Comparison of ENCODE assay signal across 8 cellular contexts in genomic region chr17:62819511-62820221, GRCh38. TPM values are rescaled to one million over a fixed set of nuclear protein-coding genes. Genes with fewer than 3 reads are reported as not detected.
DNase-seq lines count a peak whose midpoint lies in the region; ATAC-seq and TF ChIP-seq lines count a peak whose summit lies in the region.

No MANE protein-coding gene starts in this region.

- H3K27ac ChIP-seq in adrenal gland = peak overlapping the region in 1 of 5 donors; percentile 35
- peak overlapping the region in 6 of 8 donors; percentile 12 to 52 (median 38) for H3K27ac ChIP-seq in spleen

- intact Hi-C loops in Right ventricle myocardium inferior (cut with DNase I) = no loop called here
- intact Hi-C loops in cardiac septum (cut with DNase I) = no loop called here
- intact Hi-C loops in adrenal gland (cut with DNase I) = no loop called here
- intact Hi-C loops in spleen (cut with DNase I; ENCODE audit: low total_unique reads) = no loop called here

- H3K9me3 Mint-ChIP-seq in T-helper 2 cell treated with Interferon-gamma antibody and Interleukin-4, amounts not matched to agents 5 μg/mL and 100 μg/mL, for 36 hours = no peaks in the 10 kb centered on the region

- peaks cover 2% of the 10 kb centered on the region for H3K4me1 Mint-ChIP-seq in T-helper 2 cell treated with Interferon-gamma antibody and Interleukin-4, amounts not matched to agents 5 μg/mL and 100 μg/mL, for 36 hours (ENCODE audit: low read depth)

- H3K4me1 ChIP-seq in adrenal gland (replicated peaks in 1 of 2) (peaks cover 0 to 11% of the 10 kb centered on the region in 2 donors), spleen (peaks cover 0 to 38% (median 11%) of the 10 kb centered on the region in 6 donors)

- H3K36me3 Mint-ChIP-seq in T-helper 2 cell treated with Interferon-gamma antibody and Interleukin-4, amounts not matched to agents 5 μg/mL and 100 μg/mL, for 36 hours (ENCODE audit: low read depth) = no peaks in the 10 kb centered on the region

- H3K27me3 ChIP-seq in adrenal gland (no peaks in the 10 kb centered on the region), spleen (replicated peaks in 1 of 7) (no peaks in the 10 kb centered on the region)

- H3K9me3 ChIP-seq in adrenal gland (replicated peaks in 1 of 3) = no peaks in the 10 kb centered on the region
- H3K9me3 ChIP-seq in spleen = no peaks in the 10 kb centered on the region

- DNase-seq in Right ventricle myocardium inferior (ENCODE audit: missing footprints) (peak; percentile 71), cardiac septum (ENCODE audit: low spot score) (no peak), adrenal gland (peak; percentile 24 to 81 (median 51)), iPS-NIHi7 (ENCODE audit: extremely low spot score) (peak; percentile 66), spleen (no peak), NCI-H2081 (lab: John Stamatoyannopoulos, UW) (no peak), COR-L47 (lab: John Stamatoyannopoulos, UW) (no peak)
- no peak for DNase-seq in T-helper 2 cell treated with Interferon-gamma antibody and Interleukin-4, amounts not matched to agents 5 μg/mL and 100 μg/mL, for 36 hours (ENCODE audit: low spot score)

- 29 to 41% (median 32%) methylated on average over 12 of the region's 12 CpGs for WGBS in adrenal gland, 4 donors
- 14 to 22% (median 16%) methylated on average over 12 of the region's 12 CpGs for WGBS in spleen, 5 donors

- H3K36me3 ChIP-seq in adrenal gland (replicated peaks in 1 of 2) = no peaks in the 10 kb centered on the region
- no peaks in the 10 kb centered on the region for H3K36me3 ChIP-seq in spleen

- TF ChIP-seq CTCF in adrenal gland (IDR thresholded peaks at IDR 0.05) (no peak), spleen (IDR thresholded peaks at IDR 0.05 in 8 of 11, conservative IDR thresholded peaks at IDR 0.05 in 3 of 11) (no peak)

- no peak for TF ChIP-seq POLR2A in adrenal gland (IDR thresholded peaks at IDR 0.05)
- TF ChIP-seq POLR2A in spleen (IDR thresholded peaks at IDR 0.05) = no peak

- no peak overlapping the region for H3K4me3 ChIP-seq in adrenal gland
- H3K4me3 ChIP-seq in spleen = no peak overlapping the region

- H3K4me3 Mint-ChIP-seq in T-helper 2 cell treated with Interferon-gamma antibody and Interleukin-4, amounts not matched to agents 5 μg/mL and 100 μg/mL, for 36 hours = no peak overlapping the region

- H3K27ac Mint-ChIP-seq in T-helper 2 cell treated with Interferon-gamma antibody and Interleukin-4, amounts not matched to agents 5 μg/mL and 100 μg/mL, for 36 hours = no peak overlapping the region

- peaks cover 10% of the 10 kb centered on the region for H3K27me3 Mint-ChIP-seq in T-helper 2 cell treated with Interferon-gamma antibody and Interleukin-4, amounts not matched to agents 5 μg/mL and 100 μg/mL, for 36 hours (ENCODE audit: low read depth)

- peak; percentile 83 for ATAC-seq in Right ventricle myocardium inferior

RNA-seq across cellular contexts. Expression of gene MARCHF10, which starts 11.6 kb away (rescaled TPM):
- total RNA-seq in Right ventricle myocardium inferior (not detected), cardiac septum (not detected), adrenal gland (not detected), spleen (not detected)
- polyA plus RNA-seq in adrenal gland (under 1 TPM; 0.31 to 0.64 (median 0.47) TPM), spleen (under 1 TPM; 0.15 to 0.32 (median 0.26) TPM)

Comparison
In these comparisons a context has a peak if more than half of its experiments do, and no peak if none do; other contexts are left out.
1. DNase-seq: peak in Right ventricle myocardium inferior (single experiment), adrenal gland (7 of 7) and iPS-NIHi7 (single experiment); none in cardiac septum (single experiment), spleen (single experiment), NCI-H2081 (0 of 2), COR-L47 (single experiment) and T-helper 2 cell treated with Interferon-gamma antibody and Interleukin-4, amounts not matched to agents 5 μg/mL and 100 μg/mL, for 36 hours (single experiment).